ENCODE assay signal across 2 cellular contexts in the genomic region with DNA sequence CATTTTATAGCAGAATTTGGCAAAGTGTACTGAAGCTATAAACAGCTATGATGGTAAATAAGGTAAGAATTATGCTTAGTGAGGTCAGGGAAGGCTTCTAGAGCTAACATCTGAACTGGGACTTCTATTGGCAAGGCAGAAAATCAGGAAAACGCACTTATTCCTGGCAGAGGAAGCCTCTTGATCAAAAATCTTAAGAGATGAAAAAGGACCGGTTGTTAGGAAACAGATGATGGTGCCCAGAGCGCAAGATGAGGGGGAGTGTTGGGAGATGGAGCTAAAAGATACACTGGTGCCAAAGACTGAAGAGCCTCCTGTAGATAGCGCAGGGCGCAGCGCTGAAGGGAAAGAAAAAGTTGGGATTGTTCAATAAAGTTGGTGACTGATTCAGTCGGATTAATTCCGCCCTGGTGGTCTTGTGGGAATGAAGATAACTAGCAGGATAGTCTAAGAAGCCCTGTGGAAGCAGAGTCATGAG.
TF ChIP-seq lines count a peak whose summit lies in the region.

No MANE protein-coding gene starts in this region.

TF ChIP-seq in PFSK-1, 5 proteins besides CTCF, POLR2A, EP300 and RAD21:
- TF ChIP-seq SIN3A (IDR thresholded peaks at IDR 0.05; ENCODE audit: borderline replicate concordance, insufficient read depth, low read length) = 0 out of 2 replicates have a peak, but pooled peaks have one; percentile 36
- TF ChIP-seq POLR2AphosphoS5 (IDR thresholded peaks at IDR 0.05; ENCODE audit: low read depth, low read length) = no peak
- TF ChIP-seq TAF1 (IDR thresholded peaks at IDR 0.05; ENCODE audit: borderline replicate concordance, insufficient read depth, low read length) = no peak
- TF ChIP-seq, protein P1, sequence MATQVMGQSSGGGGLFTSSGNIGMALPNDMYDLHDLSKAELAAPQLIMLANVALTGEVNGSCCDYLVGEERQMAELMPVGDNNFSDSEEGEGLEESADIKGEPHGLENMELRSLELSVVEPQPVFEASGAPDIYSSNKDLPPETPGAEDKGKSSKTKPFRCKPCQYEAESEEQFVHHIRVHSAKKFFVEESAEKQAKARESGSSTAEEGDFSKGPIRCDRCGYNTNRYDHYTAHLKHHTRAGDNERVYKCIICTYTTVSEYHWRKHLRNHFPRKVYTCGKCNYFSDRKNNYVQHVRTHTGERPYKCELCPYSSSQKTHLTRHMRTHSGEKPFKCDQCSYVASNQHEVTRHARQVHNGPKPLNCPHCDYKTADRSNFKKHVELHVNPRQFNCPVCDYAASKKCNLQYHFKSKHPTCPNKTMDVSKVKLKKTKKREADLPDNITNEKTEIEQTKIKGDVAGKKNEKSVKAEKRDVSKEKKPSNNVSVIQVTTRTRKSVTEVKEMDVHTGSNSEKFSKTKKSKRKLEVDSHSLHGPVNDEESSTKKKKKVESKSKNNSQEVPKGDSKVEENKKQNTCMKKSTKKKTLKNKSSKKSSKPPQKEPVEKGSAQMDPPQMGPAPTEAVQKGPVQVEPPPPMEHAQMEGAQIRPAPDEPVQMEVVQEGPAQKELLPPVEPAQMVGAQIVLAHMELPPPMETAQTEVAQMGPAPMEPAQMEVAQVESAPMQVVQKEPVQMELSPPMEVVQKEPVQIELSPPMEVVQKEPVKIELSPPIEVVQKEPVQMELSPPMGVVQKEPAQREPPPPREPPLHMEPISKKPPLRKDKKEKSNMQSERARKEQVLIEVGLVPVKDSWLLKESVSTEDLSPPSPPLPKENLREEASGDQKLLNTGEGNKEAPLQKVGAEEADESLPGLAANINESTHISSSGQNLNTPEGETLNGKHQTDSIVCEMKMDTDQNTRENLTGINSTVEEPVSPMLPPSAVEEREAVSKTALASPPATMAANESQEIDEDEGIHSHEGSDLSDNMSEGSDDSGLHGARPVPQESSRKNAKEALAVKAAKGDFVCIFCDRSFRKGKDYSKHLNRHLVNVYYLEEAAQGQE (IDR thresholded peaks at IDR 0.05; ENCODE audit: insufficient read depth in 1 of 2, low read depth in 2 of 2, low read length in 2 of 2) = no peak

TF ChIP-seq in H1, 55 proteins besides CTCF, POLR2A, EP300 and RAD21:
- TF ChIP-seq TAF7 (optimal IDR thresholded peaks at IDR 0.05; ENCODE audit: borderline replicate concordance, low read depth, low read length) (no peak), CHD1 (IDR thresholded peaks at IDR 0.05; ENCODE audit: low read depth, low read length) (no peak), YY1 (IDR thresholded peaks at IDR 0.05; ENCODE audit: low read depth, low read length) (no peak), JUN (IDR thresholded peaks at IDR 0.05; ENCODE audit: low read depth, low read length) (no peak), SIRT6 (IDR thresholded peaks at IDR 0.05; ENCODE audit: low read length) (no peak), BACH1 (IDR thresholded peaks at IDR 0.05; ENCODE audit: low read length) (no peak; the same call in 1 of the 2 replicates), POU5F1 (IDR thresholded peaks at IDR 0.05; ENCODE audit: low read depth, low read length) (no peak), BRCA1 (IDR thresholded peaks at IDR 0.05; ENCODE audit: low read depth, low read length) (no peak), TCF12 (IDR thresholded peaks at IDR 0.05; ENCODE audit: low read depth, low read length) (no peak), GTF2F1 (IDR thresholded peaks at IDR 0.05; ENCODE audit: borderline replicate concordance, low read depth, low read length) (no peak), MAFK (IDR thresholded peaks at IDR 0.05; ENCODE audit: low read depth, low read length) (no peak), KDM4A (IDR thresholded peaks at IDR 0.05; ENCODE audit: low read depth, low read length, severe bottlenecking) (no peak), TEAD4 (IDR thresholded peaks at IDR 0.05; ENCODE audit: low read depth, low read length) (no peak), SP1 (IDR thresholded peaks at IDR 0.05; ENCODE audit: low read depth, low read length) (no peak), BCL11A (IDR thresholded peaks at IDR 0.05; ENCODE audit: low read depth in 2 of 2, low read length in 2 of 2) (no peak)
- TF ChIP-seq, protein P2, sequence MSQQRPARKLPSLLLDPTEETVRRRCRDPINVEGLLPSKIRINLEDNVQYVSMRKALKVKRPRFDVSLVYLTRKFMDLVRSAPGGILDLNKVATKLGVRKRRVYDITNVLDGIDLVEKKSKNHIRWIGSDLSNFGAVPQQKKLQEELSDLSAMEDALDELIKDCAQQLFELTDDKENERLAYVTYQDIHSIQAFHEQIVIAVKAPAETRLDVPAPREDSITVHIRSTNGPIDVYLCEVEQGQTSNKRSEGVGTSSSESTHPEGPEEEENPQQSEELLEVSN (IDR thresholded peaks at IDR 0.05) = no peak
